In the genomic region with DNA sequence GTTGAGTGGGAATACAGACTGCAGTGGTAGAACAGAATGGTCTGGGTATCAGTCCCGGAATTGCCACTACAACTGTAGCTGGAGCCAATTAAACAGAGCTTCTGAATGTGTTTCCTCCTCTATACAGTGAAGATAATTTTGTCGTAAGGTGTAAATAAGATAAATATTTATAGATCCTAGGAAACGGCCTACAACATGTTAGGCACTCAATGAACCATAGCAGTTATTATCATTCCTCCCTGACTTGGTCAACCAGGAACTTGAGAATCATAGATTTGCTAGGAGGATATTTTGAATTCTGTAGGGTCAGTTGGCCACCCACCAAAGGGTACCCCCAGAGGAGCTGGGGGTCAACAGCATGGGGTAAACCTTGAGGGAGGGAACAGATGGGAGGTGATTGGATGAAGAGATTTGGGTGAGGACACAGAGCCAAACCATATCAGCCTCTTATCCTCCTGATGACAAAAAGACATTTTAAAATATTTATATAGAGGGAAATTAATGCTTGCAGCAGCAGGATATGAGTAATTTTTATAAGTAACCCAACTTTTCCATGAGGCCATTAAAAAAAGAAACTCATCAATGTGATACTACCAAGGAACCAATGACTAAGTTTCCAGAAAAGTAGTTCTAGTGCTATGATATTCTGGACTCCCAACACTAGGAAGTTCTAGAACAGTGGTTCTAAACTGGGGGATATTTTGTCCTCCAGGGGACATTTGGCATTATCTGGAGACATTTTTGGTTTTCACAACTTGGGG, we compare ENCODE assay signal across 20 cellular contexts. TPM values are rescaled to one million over a fixed set of nuclear protein-coding genes. Genes with fewer than 3 reads are reported as not detected.
DNase-seq lines count a peak whose midpoint lies in the region; ATAC-seq, FAIRE-seq and TF ChIP-seq lines count a peak whose summit lies in the region.
"Had no signal": no experiment of that assay in that cellular context is flagged by ENCODE, and none has a peak within 500 bp of the region (broad histone marks: within the 10 kb centered on the region; RNA-seq: fewer than 3 reads in every experiment).

No MANE protein-coding gene starts in this region.

- H3K36me3 ChIP-seq in MG63: no peaks in the 10 kb centered on the region
- H3K36me3 ChIP-seq: pancreas, vagina had no signal

- no peaks in the 10 kb centered on the region for H3K27me3 ChIP-seq in MG63
- H3K27me3 ChIP-seq: pancreas, vagina had no signal

- no peaks in the 10 kb centered on the region for H3K9me3 Mint-ChIP-seq in activated CD4-positive, alpha-beta memory T cell treated with anti-CD3 and anti-CD28 coated beads for 36 hours
- H3K9me3 Mint-ChIP-seq in activated CD4-positive, alpha-beta memory T cell treated with anti-CD3 and anti-CD28 coated beads, Interleukin-2, amount 10 ng/mL, durations not matched to agents 7 days and 5 days: no peaks in the 10 kb centered on the region
- peaks cover 8% of the 10 kb centered on the region for H3K9me3 Mint-ChIP-seq in activated naive CD8-positive, alpha-beta T cell treated with anti-CD3 and anti-CD28 coated beads for 36 hours
- H3K9me3 Mint-ChIP-seq: stimulated activated naive B cell treated with anti-CD40 and anti-IgM and Interleukin-4, amounts not matched to agents 10 μg/mL and 1 μg/mL and 100 μg/mL, for 72 hours had no signal

- H3K27me3 Mint-ChIP-seq in activated CD4-positive, alpha-beta memory T cell treated with anti-CD3 and anti-CD28 coated beads for 36 hours: peaks cover 4% of the 10 kb centered on the region
- H3K27me3 Mint-ChIP-seq in activated CD4-positive, alpha-beta memory T cell treated with anti-CD3 and anti-CD28 coated beads, Interleukin-2, amount 10 ng/mL, durations not matched to agents 7 days and 5 days: no peaks in the 10 kb centered on the region
- peaks cover 7% of the 10 kb centered on the region for H3K27me3 Mint-ChIP-seq in activated naive CD8-positive, alpha-beta T cell treated with anti-CD3 and anti-CD28 coated beads for 36 hours
- H3K27me3 Mint-ChIP-seq: stimulated activated naive B cell treated with anti-CD40 and anti-IgM and Interleukin-4, amounts not matched to agents 10 μg/mL and 1 μg/mL and 100 μg/mL, for 72 hours had no signal

- peak; percentile 5 for FAIRE-seq in GM12892 (lab: Jason Lieb, UNC)
- FAIRE-seq: pancreas had no signal

- no peak for ATAC-seq in GM19328 (IDR thresholded peaks at IDR 0.05; ENCODE audit: unreplicated experiment)
- ATAC-seq: T-helper 17 cell had no signal

- peaks cover 9% of the 10 kb centered on the region for H3K9me3 ChIP-seq in MG63
- H3K9me3 ChIP-seq: mucosa of descending colon, pancreas, vagina had no signal

- no peak for DNase-seq in activated CD4-positive, alpha-beta memory T cell treated with anti-CD3 and anti-CD28 coated beads for 36 hours
- DNase-seq in activated CD4-positive, alpha-beta memory T cell treated with anti-CD3 and anti-CD28 coated beads, Interleukin-2, amount 10 ng/mL, durations not matched to agents 7 days and 5 days: no peak
- DNase-seq in GM12892 (ENCODE audit: insufficient read length) (no peak), renal cortical epithelial cell (ENCODE audit: low read depth) (peak; percentile 64), MG63 (no peak), HEK293T (ENCODE audit: extremely low spot score) (no peak)
- DNase-seq in activated naive CD8-positive, alpha-beta T cell treated with anti-CD3 and anti-CD28 coated beads for 36 hours: no peak
- DNase-seq: activated CD4-positive, alpha-beta T cell treated with anti-CD3 and anti-CD28 coated beads for 1 hour; COR-L47; dermis blood vessel endothelial cell; HFFc6; mucosa of descending colon; NCI-H1092; pancreas; stimulated activated naive B cell treated with anti-CD40 and anti-IgM and Interleukin-4, amounts not matched to agents 10 μg/mL and 1 μg/mL and 100 μg/mL, for 72 hours; T-helper 17 cell had no signal

- CTCF ChIA-PET in activated CD4-positive, alpha-beta memory T cell treated with anti-CD3 and anti-CD28 coated beads for 36 hours (lab: Charles Lee): no interaction called here
- CTCF ChIA-PET in activated CD4-positive, alpha-beta memory T cell treated with anti-CD3 and anti-CD28 coated beads, Interleukin-2, amount 10 ng/mL, durations not matched to agents 7 days and 5 days (lab: Charles Lee): no interaction called here
- CTCF ChIA-PET in HEK293T (lab: Yijun Ruan, JAX): no interaction called here

- TF ChIP-seq POLR2A in GM12892 (IDR thresholded peaks at IDR 0.05; ENCODE audit: low read depth, low read length): no peak

- H3K4me1 Mint-ChIP-seq in activated CD4-positive, alpha-beta memory T cell treated with anti-CD3 and anti-CD28 coated beads for 36 hours (ENCODE audit: low read depth): peaks cover 41% of the 10 kb centered on the region
- peaks cover 16% of the 10 kb centered on the region for H3K4me1 Mint-ChIP-seq in activated CD4-positive, alpha-beta memory T cell treated with anti-CD3 and anti-CD28 coated beads, Interleukin-2, amount 10 ng/mL, durations not matched to agents 7 days and 5 days
- H3K4me1 Mint-ChIP-seq in activated naive CD8-positive, alpha-beta T cell treated with anti-CD3 and anti-CD28 coated beads for 36 hours: peaks cover 22% of the 10 kb centered on the region
- H3K4me1 Mint-ChIP-seq: T-helper 17 cell had no signal

- POLR2A ChIA-PET in activated CD4-positive, alpha-beta memory T cell treated with anti-CD3 and anti-CD28 coated beads for 36 hours (lab: Charles Lee): interaction anchor here (0.7 kb wide), 1 partner anchor 48 kb away, joined by 3 read pairs; no protein-coding TSS in a partner anchor
- POLR2A ChIA-PET in activated CD4-positive, alpha-beta memory T cell treated with anti-CD3 and anti-CD28 coated beads, Interleukin-2, amount 10 ng/mL, durations not matched to agents 7 days and 5 days (lab: Charles Lee): no interaction called here
- POLR2A ChIA-PET in HEK293T (lab: Yijun Ruan, JAX): no interaction called here

- H3K4me3 ChIP-seq in MG63: no peak overlapping the region
- H3K4me3 ChIP-seq: mucosa of descending colon, pancreas, skin epidermis, vagina had no signal

- H3K27ac Mint-ChIP-seq in activated CD4-positive, alpha-beta memory T cell treated with anti-CD3 and anti-CD28 coated beads for 36 hours: peak overlapping the region; percentile 66
- no peak overlapping the region for H3K27ac Mint-ChIP-seq in activated CD4-positive, alpha-beta memory T cell treated with anti-CD3 and anti-CD28 coated beads, Interleukin-2, amount 10 ng/mL, durations not matched to agents 7 days and 5 days
- peak overlapping the region; percentile 57 for H3K27ac Mint-ChIP-seq in activated naive CD8-positive, alpha-beta T cell treated with anti-CD3 and anti-CD28 coated beads for 36 hours
- H3K27ac Mint-ChIP-seq: HFFc6; stimulated activated naive B cell treated with anti-CD40 and anti-IgM and Interleukin-4, amounts not matched to agents 10 μg/mL and 1 μg/mL and 100 μg/mL, for 72 hours; T-helper 17 cell had no signal

- intact Hi-C loops in activated CD4-positive, alpha-beta memory T cell treated with anti-CD3 and anti-CD28 coated beads for 36 hours (cut with micrococcal nuclease): no loop called here

- H3K4me3 Mint-ChIP-seq in activated CD4-positive, alpha-beta memory T cell treated with anti-CD3 and anti-CD28 coated beads for 36 hours: no peak overlapping the region
- no peak overlapping the region for H3K4me3 Mint-ChIP-seq in activated CD4-positive, alpha-beta memory T cell treated with anti-CD3 and anti-CD28 coated beads, Interleukin-2, amount 10 ng/mL, durations not matched to agents 7 days and 5 days
- no peak overlapping the region for H3K4me3 Mint-ChIP-seq in activated naive CD8-positive, alpha-beta T cell treated with anti-CD3 and anti-CD28 coated beads for 36 hours
- H3K4me3 Mint-ChIP-seq: HFFc6, T-helper 17 cell had no signal

- H3K36me3 Mint-ChIP-seq in activated CD4-positive, alpha-beta memory T cell treated with anti-CD3 and anti-CD28 coated beads for 36 hours: peaks cover 3% of the 10 kb centered on the region
- H3K36me3 Mint-ChIP-seq in activated CD4-positive, alpha-beta memory T cell treated with anti-CD3 and anti-CD28 coated beads, Interleukin-2, amount 10 ng/mL, durations not matched to agents 7 days and 5 days (ENCODE audit: low read depth): no peaks in the 10 kb centered on the region
- peaks cover 3% of the 10 kb centered on the region for H3K36me3 Mint-ChIP-seq in activated naive CD8-positive, alpha-beta T cell treated with anti-CD3 and anti-CD28 coated beads for 36 hours

TF ChIP-seq in HEK293T, 16 proteins besides CTCF, POLR2A, EP300 and RAD21:
- TF ChIP-seq CTBP1 (IDR thresholded peaks at IDR 0.05; ENCODE audit: borderline replicate concordance) (no peak), FOXM1 (IDR thresholded peaks at IDR 0.05; ENCODE audit: borderline replicate concordance) (no peak), BHLHE40 (IDR thresholded peaks at IDR 0.05; ENCODE audit: borderline replicate concordance) (no peak), TARDBP (IDR thresholded peaks at IDR 0.05) (no peak), ELF4 (IDR thresholded peaks at IDR 0.05) (no peak), FOXA1 (IDR thresholded peaks at IDR 0.05) (no peak), FOXK2 (IDR thresholded peaks at IDR 0.05) (no peak), SUZ12 (IDR thresholded peaks at IDR 0.05) (no peak), SP1 (IDR thresholded peaks at IDR 0.05) (no peak), HDGF (IDR thresholded peaks at IDR 0.05; ENCODE audit: borderline replicate concordance) (no peak), NFRKB (IDR thresholded peaks at IDR 0.05) (no peak)

RNA-seq across cellular contexts. Expression of a gene that starts 4.0 kb away (rescaled TPM):
- total RNA-seq in activated CD4-positive, alpha-beta memory T cell treated with anti-CD3 and anti-CD28 coated beads for 36 hours: 1 to 10 TPM; 4.9 to 5.4 TPM
- not detected for total RNA-seq in activated CD4-positive, alpha-beta memory T cell treated with anti-CD3 and anti-CD28 coated beads, Interleukin-2, amount 10 ng/mL, durations not matched to agents 7 days and 5 days
- polyA plus RNA-seq in GM12892 (2012; ENCODE audit: missing spikeins): not detected
- total RNA-seq in activated naive CD8-positive, alpha-beta T cell treated with anti-CD3 and anti-CD28 coated beads for 36 hours: not detected
- total RNA-seq in renal cortical epithelial cell: 0.52 TPM in 1 of 2 replicates, not detected in the other
- total RNA-seq in MG63 (2014; rRNA removed; shearing (Covaris generic); ENCODE audit: low replicate concordance): not detected in 2 replicates
- total RNA-seq: dermis blood vessel endothelial cell, HFFc6, T-helper 17 cell, vagina had no signal
- polyA plus RNA-seq: AG04450 had no signal

RNA-seq across cellular contexts. Expression of a gene that starts 42.3 kb away (rescaled TPM):
- not detected for total RNA-seq in activated CD4-positive, alpha-beta memory T cell treated with anti-CD3 and anti-CD28 coated beads for 36 hours
- not detected for total RNA-seq in activated CD4-positive, alpha-beta memory T cell treated with anti-CD3 and anti-CD28 coated beads, Interleukin-2, amount 10 ng/mL, durations not matched to agents 7 days and 5 days
- polyA plus RNA-seq in GM12892 (2012; ENCODE audit: missing spikeins): not detected
- total RNA-seq in activated naive CD8-positive, alpha-beta T cell treated with anti-CD3 and anti-CD28 coated beads for 36 hours: not detected
- total RNA-seq in renal cortical epithelial cell: not detected in 2 replicates
- total RNA-seq in MG63 (2014; rRNA removed; shearing (Covaris generic); ENCODE audit: low replicate concordance): not detected in 2 replicates
- total RNA-seq: T-helper 17 cell, vagina had no signal
- polyA plus RNA-seq: AG04450 had no signal
